ENCODE assay signal across 1 cellular context in genomic region chr1:204602871-204603542, GRCh38.
TF ChIP-seq lines count a peak whose summit lies in the region.

No MANE protein-coding gene starts in this region.

TF ChIP-seq in K562, 482 proteins besides CTCF, POLR2A, EP300 and RAD21 (continued from another document):
- TF ChIP-seq UBTF (IDR thresholded peaks at IDR 0.05; ENCODE audit: borderline replicate concordance in 1 of 2, low read depth in 2 of 2, low read length in 2 of 2): no peak
- TF ChIP-seq PML (IDR thresholded peaks at IDR 0.05; ENCODE audit: low read length): no peak
- TF ChIP-seq ZFP36 (IDR thresholded peaks at IDR 0.05; ENCODE audit: low read depth, low read length, partially characterized antibody): peak; percentile 98
- TF ChIP-seq PHF20 (IDR thresholded peaks at IDR 0.05; ENCODE audit: partially characterized antibody): no peak
- TF ChIP-seq ZFP1 (CRISPR knock-in tag; IDR thresholded peaks at IDR 0.05): no peak
- no peak for TF ChIP-seq ZNF778 (CRISPR knock-in tag; IDR thresholded peaks at IDR 0.05)
- no peak for TF ChIP-seq SIX5 (IDR thresholded peaks at IDR 0.05; ENCODE audit: borderline replicate concordance in 1 of 2, insufficient read depth in 1 of 2, low read depth in 1 of 2, low read length in 2 of 2)
- TF ChIP-seq BCOR (IDR thresholded peaks at IDR 0.05): peak; percentile 65; the same call in 1 of the 2 replicates
- TF ChIP-seq ZBTB33 (CRISPR knock-in tag; IDR thresholded peaks at IDR 0.05): no peak
- no peak for TF ChIP-seq SNIP1 (IDR thresholded peaks at IDR 0.05; ENCODE audit: low read depth)
- no peak for TF ChIP-seq ZNF212 (CRISPR knock-in tag; IDR thresholded peaks at IDR 0.05)
- TF ChIP-seq JUND (IDR thresholded peaks at IDR 0.05; ENCODE audit: borderline replicate concordance, low read depth, low read length): no peak
- no peak for TF ChIP-seq JUND (tag; IDR thresholded peaks at IDR 0.05; ENCODE audit: borderline replicate concordance, low read depth, low read length)
- TF ChIP-seq ZBTB5 (IDR thresholded peaks at IDR 0.05): no peak
- TF ChIP-seq ZNF76 (CRISPR knock-in tag; IDR thresholded peaks at IDR 0.05; ENCODE audit: borderline replicate concordance): no peak
- TF ChIP-seq U2AF2 (optimal IDR thresholded peaks at IDR 0.05; ENCODE audit: low read depth, low read length): no peak
